In the genomic region with DNA sequence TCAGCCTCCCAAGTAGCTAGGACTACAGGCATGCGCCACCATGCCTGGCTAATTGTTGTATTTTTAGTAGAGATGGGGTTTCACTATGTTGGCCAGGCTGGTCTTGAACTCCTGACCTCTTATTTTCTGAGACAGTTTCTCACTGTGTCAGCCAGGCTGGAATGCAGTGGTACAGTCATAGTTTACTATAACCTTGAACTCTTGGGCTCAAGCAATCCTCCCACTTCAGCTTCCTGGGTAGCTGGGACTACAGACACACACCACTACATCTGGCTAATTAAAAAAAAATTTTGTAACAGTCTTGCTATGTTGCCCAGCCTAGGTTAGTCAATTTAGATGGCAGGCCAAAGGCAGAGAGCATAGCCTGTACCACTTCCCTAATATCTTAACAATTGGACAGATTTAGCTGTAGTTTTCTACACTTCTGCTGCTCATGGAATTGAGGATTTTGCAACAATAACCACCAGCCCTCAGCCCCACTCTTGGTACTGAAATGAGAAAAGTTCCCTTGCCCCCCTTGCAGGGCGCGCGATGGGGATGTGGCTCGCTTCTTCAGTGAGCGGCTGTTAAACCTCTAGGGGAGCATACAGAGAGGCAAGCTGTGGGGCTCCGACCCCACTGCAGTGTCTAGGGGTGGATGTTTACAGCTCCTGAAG, we compare ENCODE assay signal across 1 cellular context.
TF ChIP-seq lines count a peak whose summit lies in the region.

No MANE protein-coding gene starts in this region.

TF ChIP-seq in H1, 55 proteins besides CTCF, POLR2A, EP300 and RAD21:
- TF ChIP-seq TEAD4 (IDR thresholded peaks at IDR 0.05; ENCODE audit: low read depth, low read length): no peak
- no peak for TF ChIP-seq TAF7 (optimal IDR thresholded peaks at IDR 0.05; ENCODE audit: borderline replicate concordance, low read depth, low read length)
- TF ChIP-seq HDAC6 (IDR thresholded peaks at IDR 0.05; ENCODE audit: low read depth, low read length): no peak
- TF ChIP-seq, protein P1, sequence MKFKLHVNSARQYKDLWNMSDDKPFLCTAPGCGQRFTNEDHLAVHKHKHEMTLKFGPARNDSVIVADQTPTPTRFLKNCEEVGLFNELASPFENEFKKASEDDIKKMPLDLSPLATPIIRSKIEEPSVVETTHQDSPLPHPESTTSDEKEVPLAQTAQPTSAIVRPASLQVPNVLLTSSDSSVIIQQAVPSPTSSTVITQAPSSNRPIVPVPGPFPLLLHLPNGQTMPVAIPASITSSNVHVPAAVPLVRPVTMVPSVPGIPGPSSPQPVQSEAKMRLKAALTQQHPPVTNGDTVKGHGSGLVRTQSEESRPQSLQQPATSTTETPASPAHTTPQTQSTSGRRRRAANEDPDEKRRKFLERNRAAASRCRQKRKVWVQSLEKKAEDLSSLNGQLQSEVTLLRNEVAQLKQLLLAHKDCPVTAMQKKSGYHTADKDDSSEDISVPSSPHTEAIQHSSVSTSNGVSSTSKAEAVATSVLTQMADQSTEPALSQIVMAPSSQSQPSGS (IDR thresholded peaks at IDR 0.05; ENCODE audit: low read length): no peak
- no peak for TF ChIP-seq POU5F1 (IDR thresholded peaks at IDR 0.05; ENCODE audit: low read depth, low read length)
- TF ChIP-seq CBX5 (IDR thresholded peaks at IDR 0.05; ENCODE audit: low read depth, low read length): no peak
- no peak for TF ChIP-seq KDM5A (IDR thresholded peaks at IDR 0.05; ENCODE audit: low read length)
- TF ChIP-seq SP2 (IDR thresholded peaks at IDR 0.05; ENCODE audit: low read length): no peak
- no peak for TF ChIP-seq CTBP2 (IDR thresholded peaks at IDR 0.05; ENCODE audit: borderline replicate concordance, insufficient read depth, insufficient read length, low read length)
- TF ChIP-seq CHD2 (IDR thresholded peaks at IDR 0.05; ENCODE audit: low read length): no peak
- TF ChIP-seq TBP (IDR thresholded peaks at IDR 0.05; ENCODE audit: low read depth, low read length): no peak
- TF ChIP-seq SRF (IDR thresholded peaks at IDR 0.05; ENCODE audit: low read depth, low read length): no peak
- no peak for TF ChIP-seq SIRT6 (IDR thresholded peaks at IDR 0.05; ENCODE audit: low read length)
- TF ChIP-seq CBX8 (IDR thresholded peaks at IDR 0.05; ENCODE audit: borderline replicate concordance, low read depth, low read length): no peak
- no peak for TF ChIP-seq BACH1 (IDR thresholded peaks at IDR 0.05; ENCODE audit: low read length)
